Comparison of ENCODE assay signal across 16 cellular contexts in genomic region chr2:156088598-156088997, GRCh38.
"Had no signal": no experiment of that assay in that cellular context is flagged by ENCODE, and none has a peak within 500 bp of the region (broad histone marks: within the 10 kb centered on the region; RNA-seq: fewer than 3 reads in every experiment).

No MANE protein-coding gene starts in this region.

- H3K79me2 ChIP-seq: parathyroid adenoma had no signal

- H2AFZ ChIP-seq: parathyroid adenoma had no signal

- H3K36me3 ChIP-seq: ascending aorta, cardiac muscle cell, neutrophil, stomach, upper lobe of left lung had no signal

- H3K9me3 ChIP-seq: ascending aorta, neutrophil, stomach, testis, upper lobe of left lung had no signal

- ATAC-seq: activated CD4-positive, alpha-beta T cell treated with anti-CD3 and anti-CD28 coated beads for 36 hours; activated CD8-positive, alpha-beta memory T cell treated with anti-CD3 and anti-CD28 coated beads, Interleukin-2, amount 10 ng/mL, durations not matched to agents 7 days and 5 days; activated naive CD8-positive, alpha-beta T cell treated with anti-CD3 and anti-CD28 coated beads, Interleukin-2, amount 50 U/mL, for 24 hours; naive thymus-derived CD4-positive, alpha-beta T cell had no signal

- H3K4me3 ChIP-seq: ascending aorta, cardiac muscle cell, stomach, testis, upper lobe of left lung had no signal

- H3K4me1 ChIP-seq: ascending aorta, parathyroid adenoma, stomach, upper lobe of left lung had no signal

- H3K27ac ChIP-seq: ascending aorta, cardiac muscle cell, neutrophil, parathyroid adenoma, stomach, testis, upper lobe of left lung had no signal

- H3K9ac ChIP-seq: parathyroid adenoma had no signal

- DNase-seq: activated CD4-positive, alpha-beta memory T cell treated with anti-CD3 and anti-CD28 coated beads for 36 hours; activated CD4-positive, alpha-beta T cell treated with anti-CD3 and anti-CD28 coated beads for 36 hours; activated CD8-positive, alpha-beta memory T cell treated with anti-CD3 and anti-CD28 coated beads, Interleukin-2, amount 10 ng/mL, durations not matched to agents 7 days and 5 days; activated naive CD4-positive, alpha-beta T cell treated with anti-CD3 and anti-CD28 coated beads for 36 hours; activated naive CD8-positive, alpha-beta T cell treated with anti-CD3 and anti-CD28 coated beads, Interleukin-2, amount 50 U/mL, for 24 hours; activated T-cell treated with anti-CD3 and anti-CD28 coated beads, Interleukin-2, amount 50 U/mL, for 1 hour; erythroblast; naive thymus-derived CD4-positive, alpha-beta T cell; stimulated activated CD4-positive, alpha-beta T cell treated with anti-CD3 and anti-CD28 coated beads, Interleukin-1b, Interleukin-23, amount 100 ng/mL, for 48 hours; stomach; testis; upper lobe of left lung had no signal

- H3K27me3 ChIP-seq: ascending aorta, cardiac muscle cell, neutrophil, stomach, testis, upper lobe of left lung had no signal
